Comparison of ENCODE assay signal across 14 cellular contexts in genomic region chr2:230947908-230948365, GRCh38. TPM values are rescaled to one million over a fixed set of nuclear protein-coding genes. Genes with fewer than 3 reads are reported as not detected.
DNase-seq lines count a peak whose midpoint lies in the region; ATAC-seq and TF ChIP-seq lines count a peak whose summit lies in the region.
"Had no signal": no experiment of that assay in that cellular context is flagged by ENCODE, and none has a peak within 500 bp of the region (broad histone marks: within the 10 kb centered on the region; RNA-seq: fewer than 3 reads in every experiment).

No MANE protein-coding gene starts in this region.

- no peaks in the 10 kb centered on the region for H3K9me3 Mint-ChIP-seq in activated B cell treated with CpG ODN at 0.5 μM for 24 hours
- no peaks in the 10 kb centered on the region for H3K9me3 Mint-ChIP-seq in T-helper 2 cell treated with Interferon-gamma antibody and Interleukin-4, amounts not matched to agents 5 μg/mL and 100 μg/mL, for 36 hours
- no peaks in the 10 kb centered on the region for H3K9me3 Mint-ChIP-seq in activated CD4-positive, alpha-beta T cell treated with anti-CD3 and anti-CD28 coated beads for 36 hours (ENCODE audit: low read depth)

- H3K36me3 Mint-ChIP-seq in activated B cell treated with CpG ODN at 0.5 μM for 24 hours (ENCODE audit: low read depth): no peaks in the 10 kb centered on the region
- no peaks in the 10 kb centered on the region for H3K36me3 Mint-ChIP-seq in T-helper 2 cell treated with Interferon-gamma antibody and Interleukin-4, amounts not matched to agents 5 μg/mL and 100 μg/mL, for 36 hours (ENCODE audit: low read depth)
- peaks cover 1% of the 10 kb centered on the region for H3K36me3 Mint-ChIP-seq in activated CD4-positive, alpha-beta T cell treated with anti-CD3 and anti-CD28 coated beads for 36 hours (ENCODE audit: low read depth)

- peak; percentile 51 for ATAC-seq in GM18907 (IDR thresholded peaks at IDR 0.05; ENCODE audit: unreplicated experiment)
- ATAC-seq in HG02678 (IDR thresholded peaks at IDR 0.05; ENCODE audit: unreplicated experiment): peak; percentile 32
- ATAC-seq in activated B cell treated with CpG ODN at 0.5 μM for 24 hours (ENCODE audit: low read depth): peak; percentile 23
- ATAC-seq in activated CD4-positive, alpha-beta T cell treated with anti-CD3 and anti-CD28 coated beads for 36 hours: no peak

- no peak overlapping the region for H3K9ac ChIP-seq in BLaER1

- no peaks in the 10 kb centered on the region for H3K9me3 ChIP-seq in BLaER1

- peaks cover 28% of the 10 kb centered on the region for H3K4me1 Mint-ChIP-seq in activated B cell treated with CpG ODN at 0.5 μM for 24 hours
- peaks cover 9% of the 10 kb centered on the region for H3K4me1 Mint-ChIP-seq in T-helper 2 cell treated with Interferon-gamma antibody and Interleukin-4, amounts not matched to agents 5 μg/mL and 100 μg/mL, for 36 hours (ENCODE audit: low read depth)
- peaks cover 42% of the 10 kb centered on the region for H3K4me1 Mint-ChIP-seq in activated CD4-positive, alpha-beta T cell treated with anti-CD3 and anti-CD28 coated beads for 36 hours

- DNase-seq in activated B cell treated with CpG ODN at 0.5 μM for 24 hours (no peak), DMS 273 treated with DMSO at 0.1 percent for 48 hours (lab: John Stamatoyannopoulos, UW) (no peak), NCI-H2227 (lab: John Stamatoyannopoulos, UW; ENCODE audit: unreplicated experiment) (no peak)
- DNase-seq in T-helper 2 cell treated with Interferon-gamma antibody and Interleukin-4, amounts not matched to agents 5 μg/mL and 100 μg/mL, for 36 hours (ENCODE audit: low spot score): no peak
- no peak for DNase-seq in activated CD4-positive, alpha-beta T cell treated with anti-CD3 and anti-CD28 coated beads for 36 hours
- DNase-seq: activated CD4-positive, alpha-beta T cell treated with anti-CD3 and anti-CD28 coated beads for 1 hour; AML-193; erythroblast; NCI-H2107 had no signal

- H3K4me3 Mint-ChIP-seq in activated B cell treated with CpG ODN at 0.5 μM for 24 hours: no peak overlapping the region
- H3K4me3 Mint-ChIP-seq in T-helper 2 cell treated with Interferon-gamma antibody and Interleukin-4, amounts not matched to agents 5 μg/mL and 100 μg/mL, for 36 hours: no peak overlapping the region
- no peak overlapping the region for H3K4me3 Mint-ChIP-seq in activated CD4-positive, alpha-beta T cell treated with anti-CD3 and anti-CD28 coated beads for 36 hours

- peaks cover 5% of the 10 kb centered on the region for H3K27me3 Mint-ChIP-seq in activated B cell treated with CpG ODN at 0.5 μM for 24 hours
- H3K27me3 Mint-ChIP-seq in T-helper 2 cell treated with Interferon-gamma antibody and Interleukin-4, amounts not matched to agents 5 μg/mL and 100 μg/mL, for 36 hours (ENCODE audit: low read depth): peaks cover 23% of the 10 kb centered on the region
- no peaks in the 10 kb centered on the region for H3K27me3 Mint-ChIP-seq in activated CD4-positive, alpha-beta T cell treated with anti-CD3 and anti-CD28 coated beads for 36 hours

- H3K4me1 ChIP-seq in BLaER1: peaks cover 19% of the 10 kb centered on the region

- no peak overlapping the region for H3K4me3 ChIP-seq in BLaER1

- CTCF ChIA-PET in activated B cell treated with CpG ODN at 0.5 μM for 24 hours (lab: Charles Lee): no interaction called here
- CTCF ChIA-PET in activated CD4-positive, alpha-beta T cell treated with anti-CD3 and anti-CD28 coated beads for 36 hours (lab: Charles Lee): interaction anchor here (0.6 to 1.6 kb wide), 6 partner anchors 9 to 123 kb away, joined by 3 to 7 read pairs (median 4); partner anchors contain the start of gene GPR55

- H3K4me2 ChIP-seq in BLaER1: peak overlapping the region; percentile 30; the same call in 1 of the 2 replicates

- no peaks in the 10 kb centered on the region for H4K20me1 ChIP-seq in BLaER1

- no peak overlapping the region for H3K27ac Mint-ChIP-seq in activated B cell treated with CpG ODN at 0.5 μM for 24 hours
- no peak overlapping the region for H3K27ac Mint-ChIP-seq in T-helper 2 cell treated with Interferon-gamma antibody and Interleukin-4, amounts not matched to agents 5 μg/mL and 100 μg/mL, for 36 hours
- no peak overlapping the region for H3K27ac Mint-ChIP-seq in activated CD4-positive, alpha-beta T cell treated with anti-CD3 and anti-CD28 coated beads for 36 hours

- no peak for TF ChIP-seq CTCF in activated B cell treated with CpG ODN at 0.5 μM for 24 hours (IDR thresholded peaks at IDR 0.05)

- intact Hi-C loops in activated B cell treated with CpG ODN at 0.5 μM for 24 hours (cut with micrococcal nuclease): no loop called here
- intact Hi-C loops in activated CD4-positive, alpha-beta T cell treated with anti-CD3 and anti-CD28 coated beads for 36 hours (cut with DNase I, micrococcal nuclease): no loop called here

- no peak overlapping the region for H3K27ac ChIP-seq in BLaER1

- H3K36me3 ChIP-seq in BLaER1: no peaks in the 10 kb centered on the region

- POLR2A ChIA-PET in activated B cell treated with CpG ODN at 0.5 μM for 24 hours (lab: Charles Lee): interaction anchor here (0.8 kb wide), 1 partner anchor 32 kb away, joined by 3 read pairs; no protein-coding TSS in a partner anchor
- POLR2A ChIA-PET in activated CD4-positive, alpha-beta T cell treated with anti-CD3 and anti-CD28 coated beads for 36 hours (lab: Charles Lee): interaction anchor here (1.2 kb wide), 1 partner anchor 23 kb away, joined by 3 read pairs; the partner anchor contains the start of gene GPR55

- no peaks in the 10 kb centered on the region for H3K27me3 ChIP-seq in BLaER1

RNA-seq across cellular contexts. Expression of gene GPR55, which starts 22.9 kb away (rescaled TPM):
- 4.5 and 6.3 TPM in 2 replicates for total RNA-seq in activated B cell treated with CpG ODN at 0.5 μM for 24 hours
- 1 to 10 TPM; 3.6 to 4.0 TPM for total RNA-seq in activated CD4-positive, alpha-beta T cell treated with anti-CD3 and anti-CD28 coated beads for 36 hours
- total RNA-seq: kidney epithelial cell had no signal

RNA-seq across cellular contexts. Expression of gene SPATA3, which starts 48.0 kb away (rescaled TPM):
- total RNA-seq in activated B cell treated with CpG ODN at 0.5 μM for 24 hours: not detected in 2 replicates
- 1 to 10 TPM; 1.1 to 1.3 TPM for total RNA-seq in activated CD4-positive, alpha-beta T cell treated with anti-CD3 and anti-CD28 coated beads for 36 hours
- total RNA-seq: kidney epithelial cell, RPMI7951 had no signal
